In genomic region chr3:50165388-50166308, GRCh38 we compare ENCODE assay signal across 1 cellular context.
TF ChIP-seq lines count a peak whose summit lies in the region.

No MANE protein-coding gene starts in this region.

TF ChIP-seq in IMR-90, 13 proteins besides CTCF, POLR2A, EP300 and RAD21 (continued from another document):
- no peak for TF ChIP-seq SMC3 (IDR thresholded peaks at IDR 0.05; ENCODE audit: low read depth, low read length)
- TF ChIP-seq CHD1 (IDR thresholded peaks at IDR 0.05; ENCODE audit: low read depth, low read length), result no peak
- no peak for TF ChIP-seq FOS (IDR thresholded peaks at IDR 0.05; ENCODE audit: low read depth, low read length)
- TF ChIP-seq ELK1 (IDR thresholded peaks at IDR 0.05; ENCODE audit: borderline replicate concordance, low read depth, low read length), result no peak
- no peak for TF ChIP-seq MAZ (IDR thresholded peaks at IDR 0.05; ENCODE audit: borderline replicate concordance, low read depth, low read length)
- no peak for TF ChIP-seq RCOR1 (IDR thresholded peaks at IDR 0.05; ENCODE audit: insufficient replicate concordance, low read length)
- TF ChIP-seq BHLHE40 (IDR thresholded peaks at IDR 0.05; ENCODE audit: low read depth, low read length), result no peak
- no peak for TF ChIP-seq MAFK (IDR thresholded peaks at IDR 0.05; ENCODE audit: low read depth, low read length)
- TF ChIP-seq NFE2L2 (IDR thresholded peaks at IDR 0.05; ENCODE audit: low read depth, low read length), result no peak
